Comparison of ENCODE assay signal across 8 cellular contexts in genomic region chr2:39124770-39125075, GRCh38. TPM values are rescaled to one million over a fixed set of nuclear protein-coding genes. Genes with fewer than 3 reads are reported as not detected.
DNase-seq lines count a peak whose midpoint lies in the region; ATAC-seq, FAIRE-seq and TF ChIP-seq lines count a peak whose summit lies in the region.

No MANE protein-coding gene starts in this region.

- H3K9me3 Mint-ChIP-seq in astrocyte (ENCODE audit: unreplicated experiment) = no peaks in the 10 kb centered on the region
- no peaks in the 10 kb centered on the region for H3K9me3 Mint-ChIP-seq in stimulated activated naive CD8-positive, alpha-beta T cell treated with anti-CD3 and anti-CD28 coated beads, Interleukin-15, amount 100 ng/mL, for 72 hours

- peaks cover 9% of the 10 kb centered on the region for H3K79me2 ChIP-seq in astrocyte (ENCODE audit: insufficient read depth, low read length)

- H3K9ac ChIP-seq in BLaER1 treated with 17β-estradiol and CSF1 and Interleukin-3, amounts not matched to agents 10 nM and 100 nM = peak overlapping the region; percentile 78 to 87 (median 83)
- peak overlapping the region; percentile 94 for H3K9ac ChIP-seq in astrocyte (ENCODE audit: low read length)

- no peak for FAIRE-seq in astrocyte (lab: Jason Lieb, UNC)

- no peaks in the 10 kb centered on the region for H3K27me3 ChIP-seq in BLaER1 treated with 17β-estradiol and CSF1 and Interleukin-3, amounts not matched to agents 10 nM and 100 nM
- no peaks in the 10 kb centered on the region for H3K27me3 ChIP-seq in MG63
- no peaks in the 10 kb centered on the region for H3K27me3 ChIP-seq in astrocyte (ENCODE audit: insufficient read depth, low read length)
- no peaks in the 10 kb centered on the region for H3K27me3 ChIP-seq in kidney epithelial cell (ENCODE audit: control insufficient read depth, insufficient read depth, low read length)

- H3K4me2 ChIP-seq in BLaER1 treated with 17β-estradiol and CSF1 and Interleukin-3, amounts not matched to agents 10 nM and 100 nM = peak overlapping the region; percentile 82 to 98 (median 92)
- peak overlapping the region; percentile 99 for H3K4me2 ChIP-seq in astrocyte (ENCODE audit: low read length)

- H2AFZ ChIP-seq in astrocyte (ENCODE audit: low read depth, low read length) = peak overlapping the region; percentile 96

- H4K20me1 ChIP-seq in BLaER1 treated with 17β-estradiol and CSF1 and Interleukin-3, amounts not matched to agents 10 nM and 100 nM = peaks cover 2 to 5% (median 5%) of the 10 kb centered on the region in 11 experiments; a peak in 13 of 22 replicates
- peaks cover 3% of the 10 kb centered on the region for H4K20me1 ChIP-seq in astrocyte (ENCODE audit: insufficient read depth, low read length)

- no peaks in the 10 kb centered on the region for H3K9me3 ChIP-seq in BLaER1 treated with 17β-estradiol and CSF1 and Interleukin-3, amounts not matched to agents 10 nM and 100 nM (replicated peaks in 1 of 11)
- H3K9me3 ChIP-seq in MG63 (no peaks in the 10 kb centered on the region), astrocyte (ENCODE audit: insufficient read depth, low read depth, low read length) (no peaks in the 10 kb centered on the region)

- H3K36me3 Mint-ChIP-seq in astrocyte (ENCODE audit: low read depth, unreplicated experiment) = no peaks in the 10 kb centered on the region

- H3K27me3 Mint-ChIP-seq in astrocyte (ENCODE audit: low read depth, unreplicated experiment) = no peaks in the 10 kb centered on the region
- H3K27me3 Mint-ChIP-seq in stimulated activated naive CD8-positive, alpha-beta T cell treated with anti-CD3 and anti-CD28 coated beads, Interleukin-15, amount 100 ng/mL, for 72 hours = no peaks in the 10 kb centered on the region

- H3K27ac ChIP-seq in BLaER1 treated with 17β-estradiol and CSF1 and Interleukin-3, amounts not matched to agents 10 nM and 100 nM = peak overlapping the region; percentile 67 to 94 (median 88)
- peak overlapping the region; percentile 87 for H3K27ac ChIP-seq in astrocyte (ENCODE audit: low read depth, low read length)

- no peak for TF ChIP-seq CTCF in astrocyte (IDR thresholded peaks at IDR 0.05; ENCODE audit: insufficient read depth, low read depth, low read length)
- no peak for TF ChIP-seq CTCF in kidney epithelial cell (IDR thresholded peaks at IDR 0.05; ENCODE audit: insufficient read depth, low read length, poor library complexity, severe bottlenecking)

- peaks cover 56 to 69% (median 66%) of the 10 kb centered on the region in 10 experiments for H3K4me1 ChIP-seq in BLaER1 treated with 17β-estradiol and CSF1 and Interleukin-3, amounts not matched to agents 10 nM and 100 nM
- peaks cover 14% of the 10 kb centered on the region for H3K4me1 ChIP-seq in astrocyte (ENCODE audit: insufficient read depth, low read length)

- peak overlapping the region; percentile 66 to 78 (median 72) for H3K4me3 ChIP-seq in BLaER1 treated with 17β-estradiol and CSF1 and Interleukin-3, amounts not matched to agents 10 nM and 100 nM
- H3K4me3 ChIP-seq in MG63 = peak overlapping the region; percentile 61
- H3K4me3 ChIP-seq in astrocyte (ENCODE audit: insufficient read depth, low read depth, low read length) = peak overlapping the region; percentile 99
- peak overlapping the region; percentile 63 for H3K4me3 ChIP-seq in kidney epithelial cell (ENCODE audit: low read depth, low read length)

- H3K36me3 ChIP-seq in BLaER1 treated with 17β-estradiol and CSF1 and Interleukin-3, amounts not matched to agents 10 nM and 100 nM = no peaks in the 10 kb centered on the region
- H3K36me3 ChIP-seq in MG63 = no peaks in the 10 kb centered on the region
- no peaks in the 10 kb centered on the region for H3K36me3 ChIP-seq in astrocyte (ENCODE audit: insufficient read depth, low read length)
- no peaks in the 10 kb centered on the region for H3K36me3 ChIP-seq in kidney epithelial cell (ENCODE audit: control insufficient read depth, insufficient read depth, low read length)

- H3K4me1 Mint-ChIP-seq in astrocyte (ENCODE audit: low read depth, unreplicated experiment) = peaks cover 18% of the 10 kb centered on the region
- peaks cover 64% of the 10 kb centered on the region for H3K4me1 Mint-ChIP-seq in stimulated activated naive CD8-positive, alpha-beta T cell treated with anti-CD3 and anti-CD28 coated beads, Interleukin-15, amount 100 ng/mL, for 72 hours

- H3K27ac Mint-ChIP-seq in astrocyte (ENCODE audit: unreplicated experiment) = peak overlapping the region; percentile 91
- H3K27ac Mint-ChIP-seq in stimulated activated naive CD8-positive, alpha-beta T cell treated with anti-CD3 and anti-CD28 coated beads, Interleukin-15, amount 100 ng/mL, for 72 hours = peak overlapping the region; percentile 86 to 97

- peak; percentile 3 for DNase-seq in MG63
- DNase-seq in astrocyte (ENCODE audit: low read depth) = no peak
- DNase-seq in kidney epithelial cell (ENCODE audit: low read depth) = no peak
- DNase-seq in stimulated activated naive CD8-positive, alpha-beta T cell treated with anti-CD3 and anti-CD28 coated beads, Interleukin-15, amount 100 ng/mL, for 72 hours = no peak
- DNase-seq in mesenteric fat pad (ENCODE audit: low spot score) = no peak
- no peak for DNase-seq in NCI-H2081 (lab: John Stamatoyannopoulos, UW)
- DNase-seq in COR-L47 (lab: John Stamatoyannopoulos, UW) = no peak

- no peak for ATAC-seq in stimulated activated naive CD8-positive, alpha-beta T cell treated with anti-CD3 and anti-CD28 coated beads, Interleukin-15, amount 100 ng/mL, for 72 hours

- peak overlapping the region; percentile 96 for H3K4me3 Mint-ChIP-seq in astrocyte (ENCODE audit: unreplicated experiment)
- peak overlapping the region; percentile 78 to 95 for H3K4me3 Mint-ChIP-seq in stimulated activated naive CD8-positive, alpha-beta T cell treated with anti-CD3 and anti-CD28 coated beads, Interleukin-15, amount 100 ng/mL, for 72 hours

RNA-seq across cellular contexts. Expression of gene SOS1, which starts 3.9 kb away (rescaled TPM):
- total RNA-seq in MG63 (2014; rRNA removed; shearing (Covaris generic); ENCODE audit: low replicate concordance) = 4.9 and 9.2 TPM in 2 replicates
- total RNA-seq in astrocyte (33.3 and 44.0 TPM in 2 replicates), kidney epithelial cell (16.4 and 18.7 TPM in 2 replicates), mesenteric fat pad (58.2 TPM)
